ENCODE assay signal across 27 cellular contexts in genomic region chr7:49780953-49781352, GRCh38. TPM values are rescaled to one million over a fixed set of nuclear protein-coding genes. Genes with fewer than 3 reads are reported as not detected.
"Had no signal": no experiment of that assay in that cellular context is flagged by ENCODE, and none has a peak within 500 bp of the region (broad histone marks: within the 10 kb centered on the region; RNA-seq: fewer than 3 reads in every experiment).

No MANE protein-coding gene starts in this region.

- H3K4me3 ChIP-seq: breast epithelium, colonic mucosa, SK-N-MC had no signal

- H3K36me3 ChIP-seq: breast epithelium, colonic mucosa had no signal

- ATAC-seq: activated CD4-positive, CD25-positive, alpha-beta regulatory T cell treated with anti-CD3 and anti-CD28 coated beads, Interleukin-2, amount 50 U/mL, for 24 hours; activated CD8-positive, alpha-beta T cell treated with anti-CD3 and anti-CD28 coated beads, Interleukin-2, amount 10 ng/mL, durations not matched to agents 7 days and 5 days; Panc1; Right ventricle myocardium inferior had no signal

- H3K27ac Mint-ChIP-seq: activated CD8-positive, alpha-beta T cell treated with anti-CD3 and anti-CD28 coated beads, Interleukin-2, amount 10 ng/mL, durations not matched to agents 7 days and 5 days; activated naive CD4-positive, alpha-beta T cell treated with anti-CD3 and anti-CD28 coated beads, Interleukin-2, amount 50 U/mL, for 24 hours had no signal

- H3K36me3 Mint-ChIP-seq: activated naive CD4-positive, alpha-beta T cell treated with anti-CD3 and anti-CD28 coated beads, Interleukin-2, amount 50 U/mL, for 24 hours had no signal

- DNase-seq: activated CD4-positive, alpha-beta T cell treated with anti-CD3 and anti-CD28 coated beads for 4 hours; activated CD4-positive, alpha-beta T cell treated with anti-CD3 and anti-CD28 coated beads, Interleukin-2, amount 50 U/mL, for 4 hours; activated CD8-positive, alpha-beta memory T cell treated with anti-CD3 and anti-CD28 coated beads, Interleukin-2, amount 50 U/mL, for 48 hours; activated CD8-positive, alpha-beta T cell treated with anti-CD3 and anti-CD28 coated beads, Interleukin-2, amount 10 ng/mL, durations not matched to agents 7 days and 5 days; activated naive CD4-positive, alpha-beta T cell; activated T-cell treated with anti-CD3 and anti-CD28 coated beads, Interleukin-2, amount 50 U/mL, for 1 hour; aorta; caudate nucleus; colonic mucosa; NCI-H1092; NCI-H1417 treated with DMSO at 0.1 percent for 48 hours; NCI-H1694; NCI-H2029; NCI-H345; NCI-H510A; NCI-H526 treated with DMSO at 0.1 percent for 48 hours; NCI-H82; OCI-M1; RPMI8226; T-helper 1 cell had no signal

- H3K27ac ChIP-seq: breast epithelium, colonic mucosa, SK-N-MC had no signal

- H3K4me3 Mint-ChIP-seq: activated CD8-positive, alpha-beta T cell treated with anti-CD3 and anti-CD28 coated beads, Interleukin-2, amount 10 ng/mL, durations not matched to agents 7 days and 5 days; activated naive CD4-positive, alpha-beta T cell treated with anti-CD3 and anti-CD28 coated beads, Interleukin-2, amount 50 U/mL, for 24 hours had no signal

- H3K4me1 ChIP-seq: breast epithelium, colonic mucosa had no signal

- H3K9me3 ChIP-seq: breast epithelium, colonic mucosa had no signal

RNA-seq across cellular contexts. Expression of gene VWC2, which starts 7.5 kb away (rescaled TPM):
- total RNA-seq: activated CD8-positive, alpha-beta T cell treated with anti-CD3 and anti-CD28 coated beads, Interleukin-2, amount 10 ng/mL, durations not matched to agents 7 days and 5 days; aorta; T-helper 2 cell treated with Interferon-gamma antibody and Interleukin-4, amounts not matched to agents 100 ng/mL and 5 ng/mL, for 36 hours had no signal
